In genomic region chr15:88465633-88466219, GRCh38 we compare ENCODE assay signal across 9 cellular contexts. TPM values are rescaled to one million over a fixed set of nuclear protein-coding genes. Genes with fewer than 3 reads are reported as not detected.
DNase-seq lines count a peak whose midpoint lies in the region; ATAC-seq and TF ChIP-seq lines count a peak whose summit lies in the region.
"Had no signal": no experiment of that assay in that cellular context is flagged by ENCODE, and none has a peak within 500 bp of the region (broad histone marks: within the 10 kb centered on the region; RNA-seq: fewer than 3 reads in every experiment).

No MANE protein-coding gene starts in this region.

- peaks cover 20% of the 10 kb centered on the region for H3K36me3 ChIP-seq in CD4-positive, alpha-beta memory T cell (ENCODE audit: insufficient read depth, low read length)
- H3K36me3 ChIP-seq in adipocyte (ENCODE audit: control insufficient read depth, insufficient read depth, low read length, severe bottlenecking), result peaks cover 25% of the 10 kb centered on the region
- peaks cover 6 to 50% of the 10 kb centered on the region in 2 experiments for H3K36me3 ChIP-seq in mesenchymal stem cell (ENCODE audit: control insufficient read depth in 1 of 2, insufficient read depth in 2 of 2, low read depth in 1 of 2, low read length in 2 of 2)
- H3K36me3 ChIP-seq in aorta (ENCODE audit: control insufficient read depth in 1 of 2, insufficient read depth in 2 of 2, low read length in 1 of 2), result peaks cover 0 to 9% of the 10 kb centered on the region in 2 donors
- no peaks in the 10 kb centered on the region for H3K36me3 ChIP-seq in colonic mucosa

- no peak overlapping the region for H4K8ac ChIP-seq in mesenchymal stem cell (ENCODE audit: low read length)

- no peak overlapping the region for H3K4ac ChIP-seq in mesenchymal stem cell (ENCODE audit: low read depth in 1 of 2, low read length in 2 of 2)

- H3K23ac ChIP-seq in mesenchymal stem cell (ENCODE audit: low read length in 2 of 2), result no peak overlapping the region

- no peak overlapping the region for H3K27ac ChIP-seq in CD4-positive, alpha-beta memory T cell (ENCODE audit: low read depth, low read length)
- no peak overlapping the region for H3K27ac ChIP-seq in mesenchymal stem cell (ENCODE audit: low read length, poor library complexity, severe bottlenecking)
- H3K27ac ChIP-seq in aorta (ENCODE audit: low read depth in 1 of 2, low read length in 2 of 2), result no peak overlapping the region
- H3K27ac ChIP-seq in colonic mucosa, result no peak overlapping the region
- H3K27ac ChIP-seq: thoracic aorta had no signal

- H3K9me3 Mint-ChIP-seq in CD4-positive, alpha-beta memory T cell, result no peaks in the 10 kb centered on the region

- no peak overlapping the region for H2BK12ac ChIP-seq in mesenchymal stem cell (ENCODE audit: low read length in 2 of 2)

- H2BK15ac ChIP-seq in mesenchymal stem cell (ENCODE audit: low read depth, poor library complexity, severe bottlenecking), result no peak overlapping the region

- no peaks in the 10 kb centered on the region for H3K27me3 Mint-ChIP-seq in CD4-positive, alpha-beta memory T cell

- POLR2A ChIA-PET in CD4-positive, alpha-beta memory T cell (lab: Charles Lee; ENCODE audit: partially characterized antibody), result no interaction called here

- no peak overlapping the region for H3K14ac ChIP-seq in mesenchymal stem cell (ENCODE audit: low read length in 2 of 2)

- intact Hi-C loops in CD4-positive, alpha-beta memory T cell (cut with micrococcal nuclease), result loop anchor here (2.0 to 5.0 kb wide), 4 partner anchors 157 to 869 kb away; partner anchors contain the start of genes AEN, FANCI and POLG
- intact Hi-C loops in aorta (cut with DNase I) (loop anchor here in 1 of 2 donors (5.0 kb wide), 1 partner anchor 157 kb away; the partner anchor contains the start of gene AEN), colonic mucosa (cut with DNase I) (loop anchor here (5.0 kb wide), 1 partner anchor 152 kb away; no protein-coding TSS in a partner anchor)

- peaks cover 15 to 35% (median 29%) of the 10 kb centered on the region in 4 donors for H3K4me1 Mint-ChIP-seq in CD4-positive, alpha-beta memory T cell

- 97% methylated on average over 4 of the region's 4 CpGs for WGBS in mesenchymal stem cell
- WGBS in aorta, 2 donors, result 92 to 95% methylated on average over 4 of the region's 4 CpGs

- no peaks in the 10 kb centered on the region for H3K27me3 ChIP-seq in CD4-positive, alpha-beta memory T cell (ENCODE audit: insufficient read depth, low read length)
- H3K27me3 ChIP-seq in adipocyte (replicated peaks; ENCODE audit: control insufficient read depth, insufficient read depth, low read length), result no peaks in the 10 kb centered on the region
- H3K27me3 ChIP-seq in mesenchymal stem cell (ENCODE audit: control insufficient read depth in 1 of 2, insufficient read depth in 1 of 2, low read length in 2 of 2), result no peaks in the 10 kb centered on the region
- H3K27me3 ChIP-seq in aorta (ENCODE audit: control insufficient read depth in 1 of 2, insufficient read depth in 2 of 2, low read length in 1 of 2), result no peaks in the 10 kb centered on the region
- no peaks in the 10 kb centered on the region for H3K27me3 ChIP-seq in colonic mucosa

- H2AK5ac ChIP-seq in mesenchymal stem cell (ENCODE audit: low read length, severe bottlenecking), result peak overlapping the region; percentile 65

- peaks cover 29% of the 10 kb centered on the region for H3K4me1 ChIP-seq in CD4-positive, alpha-beta memory T cell (ENCODE audit: insufficient read depth, low read length)
- H3K4me1 ChIP-seq in adipocyte (ENCODE audit: control insufficient read depth, insufficient read depth, low read length) (peaks cover 41% of the 10 kb centered on the region), mesenchymal stem cell (ENCODE audit: control insufficient read depth, insufficient read depth, low read depth, low read length) (peaks cover 4% of the 10 kb centered on the region), aorta (ENCODE audit: control insufficient read depth in 1 of 2, insufficient read depth in 2 of 2, low read length in 2 of 2) (peaks cover 0 to 5% of the 10 kb centered on the region in 2 donors), colonic mucosa (peaks cover 7% of the 10 kb centered on the region)

- H3K79me1 ChIP-seq in mesenchymal stem cell (replicated peaks; ENCODE audit: low read length, poor library complexity, severe bottlenecking), result peaks cover 38% of the 10 kb centered on the region

- no peak for DNase-seq in CD4-positive, alpha-beta memory T cell
- no peak for DNase-seq in Jurkat, Clone E6-1 (ENCODE audit: low read depth, low spot score)
- peak; percentile 77 for DNase-seq in adipocyte (ENCODE audit: low read depth)
- DNase-seq in mesenchymal stem cell, result peak; percentile 54
- DNase-seq in DMS 273 treated with DMSO at 0.1 percent for 48 hours (lab: John Stamatoyannopoulos, UW), result no peak
- DNase-seq in aorta, result no peak
- DNase-seq in colonic mucosa, result no peak

- no peaks in the 10 kb centered on the region for H3K9me3 ChIP-seq in CD4-positive, alpha-beta memory T cell (ENCODE audit: control insufficient read depth in 1 of 2, low read length in 2 of 2)
- H3K9me3 ChIP-seq in adipocyte (ENCODE audit: control insufficient read depth, low read length), result no peaks in the 10 kb centered on the region
- no peaks in the 10 kb centered on the region for H3K9me3 ChIP-seq in mesenchymal stem cell (ENCODE audit: control insufficient read depth, low read length)
- H3K9me3 ChIP-seq in aorta (ENCODE audit: control insufficient read depth, low read length), result no peaks in the 10 kb centered on the region
- no peaks in the 10 kb centered on the region for H3K9me3 ChIP-seq in colonic mucosa
- H3K9me3 ChIP-seq: thoracic aorta had no signal

- H4K91ac ChIP-seq in mesenchymal stem cell (ENCODE audit: low read length), result no peak overlapping the region

- peaks cover 17 to 53% of the 10 kb centered on the region in 2 donors for H3K36me3 Mint-ChIP-seq in CD4-positive, alpha-beta memory T cell

- ATAC-seq in aorta (ENCODE audit: low FRiP score), result no peak
- no peak for ATAC-seq in GM21367 (IDR thresholded peaks at IDR 0.05; ENCODE audit: unreplicated experiment)

- H3K4me2 ChIP-seq in mesenchymal stem cell (ENCODE audit: low read length, poor library complexity, severe bottlenecking), result no peak overlapping the region

- no peak overlapping the region for H3K4me3 ChIP-seq in CD4-positive, alpha-beta memory T cell (ENCODE audit: low read length in 2 of 2)
- H3K4me3 ChIP-seq in Jurkat, Clone E6-1 (ENCODE audit: low read length), result peak overlapping the region; percentile 98
- peak overlapping the region; percentile 90 for H3K4me3 ChIP-seq in adipocyte (ENCODE audit: low read length)
- peak overlapping the region in 1 of 2 experiments; percentile 84 for H3K4me3 ChIP-seq in mesenchymal stem cell (ENCODE audit: insufficient read depth in 1 of 2, low read depth in 1 of 2, low read length in 2 of 2)
- no peak overlapping the region for H3K4me3 ChIP-seq in aorta (ENCODE audit: low read length in 2 of 2)
- H3K4me3 ChIP-seq in colonic mucosa, result no peak overlapping the region

- H3K9ac ChIP-seq in adipocyte (ENCODE audit: low read length) (peak overlapping the region; percentile 99), mesenchymal stem cell (ENCODE audit: low read length) (peak overlapping the region; percentile 99), colonic mucosa (ENCODE audit: low read depth in 2 of 2, low read length in 2 of 2) (no peak overlapping the region)

- H2AFZ ChIP-seq in mesenchymal stem cell (ENCODE audit: low read depth, low read length), result no peak overlapping the region

- no peak overlapping the region for H2BK120ac ChIP-seq in mesenchymal stem cell (ENCODE audit: low read depth, low read length)

- H3K4me3 Mint-ChIP-seq in CD4-positive, alpha-beta memory T cell, result peak overlapping the region in 7 of 8 donors; percentile 25 to 98 (median 68)

- CTCF ChIA-PET in CD4-positive, alpha-beta memory T cell (lab: Charles Lee; ENCODE audit: partially characterized antibody), result interaction anchor here (1.5 to 1.7 kb wide), 2 partner anchors 10 to 159 kb away, joined by 5 read pairs; no protein-coding TSS in a partner anchor

- peak overlapping the region in 3 of 7 donors; percentile 57 to 72 (median 65) for H3K27ac Mint-ChIP-seq in CD4-positive, alpha-beta memory T cell

- H3K18ac ChIP-seq in mesenchymal stem cell (ENCODE audit: low read depth in 1 of 2, low read length in 2 of 2), result no peak overlapping the region

- no peak for TF ChIP-seq CTCF in colonic mucosa (IDR thresholded peaks at IDR 0.05)

- no peak overlapping the region for H2BK5ac ChIP-seq in mesenchymal stem cell (ENCODE audit: low read depth, low read length, poor library complexity, severe bottlenecking)

RNA-seq across cellular contexts. Expression of gene MRPL46, which starts 1.5 kb away (rescaled TPM):
- 10 to 100 TPM; 25.9 to 28.7 TPM for total RNA-seq in CD4-positive, alpha-beta memory T cell
- polyA plus RNA-seq in CD4-positive, alpha-beta memory T cell, result 10 to 100 TPM; 60.2 to 60.9 TPM
- polyA plus RNA-seq in Jurkat, Clone E6-1 (2012; ENCODE audit: insufficient read depth, insufficient read length), result 62.1 TPM
- polyA plus RNA-seq in mesenchymal stem cell (2013, experiment 1 of 2), result 21.1 TPM
- 20.9 TPM for polyA plus RNA-seq in mesenchymal stem cell (2013, experiment 2 of 2)
- 10 to 100 TPM; 14.1 to 16.5 TPM for total RNA-seq in aorta
- polyA plus RNA-seq in aorta, result 10 to 100 TPM; 23.8 to 29.4 TPM
- 10 to 100 TPM; 20.6 to 40.6 TPM for total RNA-seq in colonic mucosa

RNA-seq across cellular contexts. Expression of gene MRPS11, which starts 1.8 kb away (rescaled TPM):
- total RNA-seq in CD4-positive, alpha-beta memory T cell, result 10 to 100 TPM; 27.5 to 35.0 TPM
- polyA plus RNA-seq in CD4-positive, alpha-beta memory T cell, result 10 to 100 TPM; 50.1 to 63.1 TPM
- polyA plus RNA-seq in Jurkat, Clone E6-1 (2012; ENCODE audit: insufficient read depth, insufficient read length), result 108 TPM
- 59.6 TPM for polyA plus RNA-seq in mesenchymal stem cell (2013, experiment 1 of 2)
- polyA plus RNA-seq in mesenchymal stem cell (2013, experiment 2 of 2), result 63.0 TPM
- total RNA-seq in aorta, result 10 to 100 TPM; 24.9 to 32.2 TPM
- polyA plus RNA-seq in aorta, result 10 to 100 TPM; 29.3 to 42.4 TPM
- 10 to 100 TPM; 45.7 to 73.6 TPM for total RNA-seq in colonic mucosa

Comparison
In these comparisons a context has a peak if more than half of its experiments do, and no peak if none do; other contexts are left out.
1. DNase-seq: peak in adipocyte (single experiment) and mesenchymal stem cell (single experiment); none in CD4-positive, alpha-beta memory T cell (0 of 5), Jurkat, Clone E6-1 (single experiment), DMS 273 treated with DMSO at 0.1 percent for 48 hours (single experiment), aorta (0 of 2) and colonic mucosa (single experiment).
2. H3K4me3 ChIP-seq: peak in Jurkat, Clone E6-1 (single experiment) and adipocyte (single experiment); none in CD4-positive, alpha-beta memory T cell (0 of 2), aorta (0 of 2) and colonic mucosa (single experiment).
3. H3K9ac ChIP-seq: peak in adipocyte (single experiment) and mesenchymal stem cell (single experiment); none in colonic mucosa (0 of 2).